In genomic region chr1:227959325-227959860, GRCh38 we compare ENCODE assay signal across 19 cellular contexts. TPM values are rescaled to one million over a fixed set of nuclear protein-coding genes. Genes with fewer than 3 reads are reported as not detected.
"Had no signal": no experiment of that assay in that cellular context is flagged by ENCODE, and none has a peak within 500 bp of the region (broad histone marks: within the 10 kb centered on the region; RNA-seq: fewer than 3 reads in every experiment).

No MANE protein-coding gene starts in this region.

- H3K36me3 Mint-ChIP-seq: activated naive CD8-positive, alpha-beta T cell treated with anti-CD3 and anti-CD28 coated beads, Interleukin-2, amount 10 ng/mL, durations not matched to agents 7 days and 5 days; brain; T-cell had no signal

- DNase-seq: activated CD4-positive, alpha-beta memory T cell treated with anti-CD3 and anti-CD28 coated beads, Interleukin-2, amount 10 ng/mL, durations not matched to agents 7 days and 5 days; activated CD4-positive, CD25-positive, alpha-beta regulatory T cell treated with anti-CD3 and anti-CD28 coated beads, Interleukin-2, amount 50 U/mL, for 72 hours; activated naive CD4-positive, alpha-beta T cell; activated naive CD8-positive, alpha-beta T cell treated with anti-CD3 and anti-CD28 coated beads, Interleukin-2, amount 10 ng/mL, durations not matched to agents 7 days and 5 days; central memory CD4-positive, alpha-beta T cell; effector memory CD4-positive, alpha-beta T cell; foreskin melanocyte; naive B cell; stimulated activated CD4-positive, alpha-beta T cell treated with anti-CD3 and anti-CD28 coated beads, Interleukin-2, amount 100 ng/mL, for 48 hours; stimulated activated naive B cell treated with anti-CD40 and anti-IgM and Interleukin-4, amounts not matched to agents 10 μg/mL and 1 μg/mL and 100 μg/mL, for 72 hours; substantia nigra; T-cell; T-helper 9 cell had no signal

- H3K9me3 ChIP-seq: ovary, vagina had no signal

- H3K27ac Mint-ChIP-seq: activated CD4-positive, alpha-beta memory T cell treated with anti-CD3 and anti-CD28 coated beads, Interleukin-2, amount 10 ng/mL, durations not matched to agents 7 days and 5 days; activated naive CD8-positive, alpha-beta T cell treated with anti-CD3 and anti-CD28 coated beads, Interleukin-2, amount 10 ng/mL, durations not matched to agents 7 days and 5 days; brain; naive B cell; stimulated activated naive B cell treated with anti-CD40 and anti-IgM and Interleukin-4, amounts not matched to agents 10 μg/mL and 1 μg/mL and 100 μg/mL, for 72 hours; T-cell had no signal

- ATAC-seq: stimulated activated naive B cell treated with anti-CD40 and anti-IgM and Interleukin-4, amounts not matched to agents 10 μg/mL and 1 μg/mL and 100 μg/mL, for 72 hours; T-cell had no signal

- H3K4me3 ChIP-seq: ovary, tibial nerve, vagina had no signal

- H3K4me3 Mint-ChIP-seq: activated CD4-positive, alpha-beta memory T cell treated with anti-CD3 and anti-CD28 coated beads, Interleukin-2, amount 10 ng/mL, durations not matched to agents 7 days and 5 days; activated naive CD8-positive, alpha-beta T cell treated with anti-CD3 and anti-CD28 coated beads, Interleukin-2, amount 10 ng/mL, durations not matched to agents 7 days and 5 days; brain; stimulated activated naive B cell treated with anti-CD40 and anti-IgM and Interleukin-4, amounts not matched to agents 10 μg/mL and 1 μg/mL and 100 μg/mL, for 72 hours; T-cell had no signal

- H3K4me1 ChIP-seq: tibial nerve, vagina had no signal

- H3K4me1 Mint-ChIP-seq: brain; naive B cell; stimulated activated naive B cell treated with anti-CD40 and anti-IgM and Interleukin-4, amounts not matched to agents 10 μg/mL and 1 μg/mL and 100 μg/mL, for 72 hours had no signal

- H3K27me3 ChIP-seq: ovary, tibial nerve, vagina had no signal

- H3K9me3 Mint-ChIP-seq: activated CD4-positive, alpha-beta memory T cell treated with anti-CD3 and anti-CD28 coated beads, Interleukin-2, amount 10 ng/mL, durations not matched to agents 7 days and 5 days; activated naive CD8-positive, alpha-beta T cell treated with anti-CD3 and anti-CD28 coated beads, Interleukin-2, amount 10 ng/mL, durations not matched to agents 7 days and 5 days; stimulated activated naive B cell treated with anti-CD40 and anti-IgM and Interleukin-4, amounts not matched to agents 10 μg/mL and 1 μg/mL and 100 μg/mL, for 72 hours; T-cell had no signal

- H3K36me3 ChIP-seq: ovary, tibial nerve, vagina had no signal

- H3K27ac ChIP-seq: ovary, tibial nerve, vagina had no signal

RNA-seq across cellular contexts. Expression of gene WNT3A, which starts 47.4 kb away (rescaled TPM):
- total RNA-seq: activated CD4-positive, alpha-beta memory T cell treated with anti-CD3 and anti-CD28 coated beads, Interleukin-2, amount 10 ng/mL, durations not matched to agents 7 days and 5 days; activated naive CD8-positive, alpha-beta T cell treated with anti-CD3 and anti-CD28 coated beads, Interleukin-2, amount 10 ng/mL, durations not matched to agents 7 days and 5 days; fibroblast of lung; lung microvascular endothelial cell; ovary; tibial nerve; vagina had no signal
- polyA plus RNA-seq: fibroblast of lung, ovary had no signal
